Comparison of ENCODE assay signal across 19 cellular contexts in genomic region chr3:27642796-27643195, GRCh38.
"Had no signal": no experiment of that assay in that cellular context is flagged by ENCODE, and none has a peak within 500 bp of the region (broad histone marks: within the 10 kb centered on the region; RNA-seq: fewer than 3 reads in every experiment).

No MANE protein-coding gene starts in this region.

- FAIRE-seq: pancreas, TTC549 had no signal

- H2AFZ ChIP-seq: neural progenitor cell had no signal

- H3K4me3 Mint-ChIP-seq: activated B cell treated with CpG ODN at 0.5 μM for 24 hours; activated naive CD4-positive, alpha-beta T cell treated with anti-CD3 and anti-CD28 coated beads for 36 hours; dendritic cell treated with granulocyte-macrophage colony-stimulating factor and Interleukin-4, amounts not matched to agents 40 ng/mL and 50 ng/mL, for 4 days; effector memory CD8-positive, alpha-beta T cell; neural progenitor cell had no signal

- H3K4me1 ChIP-seq: adrenal gland, gastroesophageal sphincter, pancreas, thyroid gland had no signal

- H3K27me3 ChIP-seq: adrenal gland, body of pancreas, gastroesophageal sphincter, neural progenitor cell, pancreas, thyroid gland had no signal

- ATAC-seq: effector memory CD8-positive, alpha-beta T cell; gastroesophageal sphincter; heart right ventricle; sciatic nerve had no signal

- H3K27ac Mint-ChIP-seq: activated B cell treated with CpG ODN at 0.5 μM for 24 hours; activated naive CD4-positive, alpha-beta T cell treated with anti-CD3 and anti-CD28 coated beads for 36 hours; dendritic cell treated with granulocyte-macrophage colony-stimulating factor and Interleukin-4, amounts not matched to agents 40 ng/mL and 50 ng/mL, for 4 days; effector memory CD8-positive, alpha-beta T cell; neural progenitor cell had no signal

- H3K9me3 ChIP-seq: adrenal gland, body of pancreas, gastroesophageal sphincter, heart right ventricle, pancreas, thyroid gland had no signal

- H3K27ac ChIP-seq: adrenal gland, gastroesophageal sphincter, heart right ventricle, neural progenitor cell, pancreas, thyroid gland had no signal

- H3K36me3 Mint-ChIP-seq: neural progenitor cell had no signal

- DNase-seq: activated B cell treated with CpG ODN at 0.5 μM for 24 hours; activated CD4-positive, alpha-beta T cell treated with anti-CD3 and anti-CD28 coated beads for 48 hours; activated CD8-positive, alpha-beta memory T cell treated with anti-CD3 and anti-CD28 coated beads for 24 hours; activated naive CD4-positive, alpha-beta T cell treated with anti-CD3 and anti-CD28 coated beads for 36 hours; adrenal gland; body of pancreas; effector memory CD8-positive, alpha-beta T cell; heart right ventricle; midbrain; pancreas; stimulated activated CD4-positive, alpha-beta T cell treated with anti-CD3 and anti-CD28 coated beads, Interleukin-12 subunit alpha, Interleukin-12 subunit beta, amount 100 ng/mL, for 4 hours; stimulated activated CD4-positive, alpha-beta T cell treated with anti-CD3 and anti-CD28 coated beads, Interleukin-2, amount 100 ng/mL, for 24 hours; thyroid gland had no signal

- H3K36me3 ChIP-seq: adrenal gland, gastroesophageal sphincter, heart right ventricle, neural progenitor cell, pancreas, thyroid gland had no signal

- H3K4me3 ChIP-seq: adrenal gland, body of pancreas, gastroesophageal sphincter, heart right ventricle, lung, neural progenitor cell, pancreas, thyroid gland had no signal

- H3K9ac ChIP-seq: neural progenitor cell had no signal

- H3K9me3 Mint-ChIP-seq: activated B cell treated with CpG ODN at 0.5 μM for 24 hours; activated naive CD4-positive, alpha-beta T cell treated with anti-CD3 and anti-CD28 coated beads for 36 hours; dendritic cell treated with granulocyte-macrophage colony-stimulating factor and Interleukin-4, amounts not matched to agents 40 ng/mL and 50 ng/mL, for 4 days; effector memory CD8-positive, alpha-beta T cell; neural progenitor cell had no signal

- H3K4me2 ChIP-seq: neural progenitor cell had no signal

- H3K27me3 Mint-ChIP-seq: activated B cell treated with CpG ODN at 0.5 μM for 24 hours; effector memory CD8-positive, alpha-beta T cell had no signal
